Comparison of ENCODE assay signal across 8 cellular contexts in genomic region chr11:65314501-65315203, GRCh38. TPM values are rescaled to one million over a fixed set of nuclear protein-coding genes. Genes with fewer than 3 reads are reported as not detected.
DNase-seq lines count a peak whose midpoint lies in the region; ATAC-seq and TF ChIP-seq lines count a peak whose summit lies in the region.

CDC42EP2 (plus strand) TSS chr11:65314866; CDS start chr11:65320899, 6,033 bp downstream.

- H3K27ac ChIP-seq in KOPT-K1 (ENCODE audit: low read depth, low read length, poor library complexity, severe bottlenecking) (peak within 1 kb of the TSS; percentile 16), adrenal gland (peak within 1 kb of the TSS in 4 of 5 donors; percentile 29 to 93 (median 75))

- H3K27me3 Mint-ChIP-seq in type B pancreatic cell, result peaks cover 9% of the 10 kb centered on the region

- peak in 1 of 2 donors; percentile 56 for TF ChIP-seq POLR2A in adrenal gland (IDR thresholded peaks at IDR 0.05)

- no peaks in the 10 kb centered on the region for H3K36me3 Mint-ChIP-seq in type B pancreatic cell

- H3K9me3 ChIP-seq in KOPT-K1 (ENCODE audit: insufficient read depth, low read length, poor library complexity, severe bottlenecking) (no peaks in the 10 kb centered on the region), adrenal gland (replicated peaks in 1 of 3) (no peaks in the 10 kb centered on the region)

- peak within 1 kb of the TSS; percentile 87 for H3K4me3 Mint-ChIP-seq in type B pancreatic cell

- peak within 1 kb of the TSS in 3 of 4 donors; percentile 57 to 78 (median 77) for H3K4me3 ChIP-seq in adrenal gland

- peak; percentile 54 for DNase-seq in DMS153 treated with DMSO at 0.1 percent for 48 hours (lab: John Stamatoyannopoulos, UW; ENCODE audit: unreplicated experiment)
- DNase-seq in SW480 (ENCODE audit: low spot score), result peak; percentile 76
- peak; percentile 84 to 92 (median 87) for DNase-seq in adrenal gland
- DNase-seq in left cardiac atrium, result peak; percentile 90
- peak; percentile 95 for DNase-seq in posterior vena cava (ENCODE audit: low spot score)
- peak; percentile 85 for DNase-seq in type B pancreatic cell (ENCODE audit: extremely low spot score, unreplicated experiment)

- ATAC-seq in GM21576 (IDR thresholded peaks at IDR 0.05; ENCODE audit: unreplicated experiment) (peak; percentile 65), left cardiac atrium (peak; percentile 94 to 95)

- H3K4me1 Mint-ChIP-seq in type B pancreatic cell (ENCODE audit: unreplicated experiment), result peaks cover 31% of the 10 kb centered on the region

- TF ChIP-seq CTCF in adrenal gland (IDR thresholded peaks at IDR 0.05) (peak in 1 of 6 experiments; percentile 19), type B pancreatic cell (conservative IDR thresholded peaks at IDR 0.05) (no peak)

- H3K9me3 Mint-ChIP-seq in type B pancreatic cell, result no peaks in the 10 kb centered on the region

- no peaks in the 10 kb centered on the region for H3K36me3 ChIP-seq in KOPT-K1 (ENCODE audit: insufficient read depth, low read length)
- H3K36me3 ChIP-seq in adrenal gland (replicated peaks in 1 of 2), result no peaks in the 10 kb centered on the region

- no peaks in the 10 kb centered on the region for H3K27me3 ChIP-seq in adrenal gland

- 0 to 1% (median 1%) methylated on average over 3 to 74 of the region's 74 CpGs for WGBS in adrenal gland, 4 donors

- H3K4me1 ChIP-seq in adrenal gland (replicated peaks in 1 of 2), result peaks cover 13 to 26% of the 10 kb centered on the region in 2 donors

- peak within 1 kb of the TSS; percentile 72 for H3K27ac Mint-ChIP-seq in type B pancreatic cell

- intact Hi-C loops in adrenal gland (cut with DNase I), result loop anchor here (2.0 kb wide), 2 partner anchors 36 to 38 kb away; no protein-coding TSS in a partner anchor
- intact Hi-C loops in left cardiac atrium (cut with DNase I), result loop anchor here (1.0 to 5.0 kb wide), 2 partner anchors 39 to 42 kb away; no protein-coding TSS in a partner anchor
- intact Hi-C loops in posterior vena cava (cut with DNase I), result loop anchor here in 1 of 2 donors (5.0 kb wide), 1 partner anchor 37 kb away; no protein-coding TSS in a partner anchor

RNA-seq across cellular contexts. Expression of gene CDC42EP2, which starts in this region (rescaled TPM):
- total RNA-seq in adrenal gland (10 to 100 TPM in 3 of 8 donors, 1 to 10 TPM in 5; 2.9 to 18.3 (median 4.9) TPM), left cardiac atrium (10 to 100 TPM; 21.7 to 28.9 TPM), posterior vena cava (10 to 100 TPM; 15.7 to 16.2 TPM), type B pancreatic cell (ENCODE audit: low replicate concordance) (9.4 and 12.9 TPM in 2 replicates)
- polyA plus RNA-seq in adrenal gland, result 10 to 100 TPM in 2 of 3 donors, 1 to 10 TPM in 1; 1.0 to 13.9 (median 10.4) TPM

Comparison
In these comparisons a context has a peak if more than half of its experiments do, and no peak if none do; other contexts are left out.
1. Peak in every context shown above with its lines: DNase-seq, ATAC-seq, H3K4me3 ChIP-seq and H3K27ac ChIP-seq.